19 cellular contexts compared by ENCODE assay signal in genomic region chrY:8273807-8274206, GRCh38.
DNase-seq lines count a peak whose midpoint lies in the region; ATAC-seq, FAIRE-seq and TF ChIP-seq lines count a peak whose summit lies in the region.
"Had no signal": no experiment of that assay in that cellular context is flagged by ENCODE, and none has a peak within 500 bp of the region (broad histone marks: within the 10 kb centered on the region; RNA-seq: fewer than 3 reads in every experiment).

No MANE protein-coding gene starts in this region.

- H3K4me1 Mint-ChIP-seq in activated CD8-positive, alpha-beta T cell treated with anti-CD3 and anti-CD28 coated beads for 36 hours (ENCODE audit: low read depth): no peaks in the 10 kb centered on the region
- H3K4me1 Mint-ChIP-seq in activated CD8-positive, alpha-beta T cell treated with anti-CD3 and anti-CD28 coated beads, Interleukin-2, amount 10 ng/mL, durations not matched to agents 7 days and 5 days (ENCODE audit: low read depth): no peaks in the 10 kb centered on the region
- no peaks in the 10 kb centered on the region for H3K4me1 Mint-ChIP-seq in stimulated activated naive CD8-positive, alpha-beta T cell treated with anti-CD3 and anti-CD28 coated beads, Interleukin-15, amount 100 ng/mL, for 72 hours
- no peaks in the 10 kb centered on the region for H3K4me1 Mint-ChIP-seq in stimulated activated effector memory CD8-positive, alpha-beta T cell treated with anti-CD3 and anti-CD28 coated beads, Interleukin-12 subunit alpha, Interleukin-12 subunit beta, amount 100 ng/mL, for 72 hours
- H3K4me1 Mint-ChIP-seq: B cell, GM23338 had no signal

- H3K9me3 Mint-ChIP-seq in activated CD8-positive, alpha-beta T cell treated with anti-CD3 and anti-CD28 coated beads for 36 hours: no peaks in the 10 kb centered on the region
- H3K9me3 Mint-ChIP-seq in activated CD8-positive, alpha-beta T cell treated with anti-CD3 and anti-CD28 coated beads, Interleukin-2, amount 10 ng/mL, durations not matched to agents 7 days and 5 days (ENCODE audit: insufficient read depth): no peaks in the 10 kb centered on the region
- H3K9me3 Mint-ChIP-seq in stimulated activated naive CD8-positive, alpha-beta T cell treated with anti-CD3 and anti-CD28 coated beads, Interleukin-15, amount 100 ng/mL, for 72 hours: no peaks in the 10 kb centered on the region
- H3K9me3 Mint-ChIP-seq in stimulated activated effector memory CD8-positive, alpha-beta T cell treated with anti-CD3 and anti-CD28 coated beads, Interleukin-12 subunit alpha, Interleukin-12 subunit beta, amount 100 ng/mL, for 72 hours: no peaks in the 10 kb centered on the region
- H3K9me3 Mint-ChIP-seq: CD8-positive, alpha-beta T cell had no signal

- no peak for FAIRE-seq in bronchial epithelial cell (lab: Jason Lieb, UNC)
- FAIRE-seq: H54, HTR-8/SVneo had no signal

- ATAC-seq in activated CD8-positive, alpha-beta T cell treated with anti-CD3 and anti-CD28 coated beads for 36 hours: peak; percentile 42
- ATAC-seq in activated CD8-positive, alpha-beta T cell treated with anti-CD3 and anti-CD28 coated beads, Interleukin-2, amount 10 ng/mL, durations not matched to agents 7 days and 5 days: no peak
- peak; percentile 91 for ATAC-seq in stimulated activated naive CD8-positive, alpha-beta T cell treated with anti-CD3 and anti-CD28 coated beads, Interleukin-15, amount 100 ng/mL, for 72 hours
- no peak for ATAC-seq in stimulated activated naive CD8-positive, alpha-beta T cell treated with anti-CD3 and anti-CD28 coated beads, Interleukin-15, Interleukin-2, amounts not matched to agents 100 U/mL and 50 U/mL, for 24 hours
- peak; percentile 64 for ATAC-seq in stimulated activated effector memory CD8-positive, alpha-beta T cell treated with anti-CD3 and anti-CD28 coated beads, Interleukin-12 subunit alpha, Interleukin-12 subunit beta, amount 100 ng/mL, for 72 hours
- ATAC-seq: CD8-positive, alpha-beta T cell; GM23338; HCT116 had no signal

- POLR2A ChIA-PET in activated CD8-positive, alpha-beta T cell treated with anti-CD3 and anti-CD28 coated beads for 36 hours (lab: Charles Lee): no interaction called here
- POLR2A ChIA-PET in activated CD8-positive, alpha-beta T cell treated with anti-CD3 and anti-CD28 coated beads, Interleukin-2, amount 10 ng/mL, durations not matched to agents 7 days and 5 days (lab: Charles Lee): no interaction called here

- no peak overlapping the region for H3K4me3 Mint-ChIP-seq in activated CD8-positive, alpha-beta T cell treated with anti-CD3 and anti-CD28 coated beads for 36 hours
- no peak overlapping the region for H3K4me3 Mint-ChIP-seq in activated CD8-positive, alpha-beta T cell treated with anti-CD3 and anti-CD28 coated beads, Interleukin-2, amount 10 ng/mL, durations not matched to agents 7 days and 5 days
- no peak overlapping the region for H3K4me3 Mint-ChIP-seq in stimulated activated naive CD8-positive, alpha-beta T cell treated with anti-CD3 and anti-CD28 coated beads, Interleukin-15, amount 100 ng/mL, for 72 hours
- no peak overlapping the region for H3K4me3 Mint-ChIP-seq in stimulated activated effector memory CD8-positive, alpha-beta T cell treated with anti-CD3 and anti-CD28 coated beads, Interleukin-12 subunit alpha, Interleukin-12 subunit beta, amount 100 ng/mL, for 72 hours
- H3K4me3 Mint-ChIP-seq: B cell; CD8-positive, alpha-beta T cell; GM23338; HFFc6 had no signal

- no peak for DNase-seq in activated CD8-positive, alpha-beta T cell treated with anti-CD3 and anti-CD28 coated beads for 36 hours
- DNase-seq in activated CD8-positive, alpha-beta T cell treated with anti-CD3 and anti-CD28 coated beads, Interleukin-2, amount 10 ng/mL, durations not matched to agents 7 days and 5 days: no peak
- DNase-seq in stimulated activated naive CD8-positive, alpha-beta T cell treated with anti-CD3 and anti-CD28 coated beads, Interleukin-15, amount 100 ng/mL, for 72 hours: no peak
- no peak for DNase-seq in stimulated activated naive CD8-positive, alpha-beta T cell treated with anti-CD3 and anti-CD28 coated beads, Interleukin-15, Interleukin-2, amounts not matched to agents 100 U/mL and 50 U/mL, for 24 hours
- peak; percentile 72 for DNase-seq in bronchial epithelial cell (ENCODE audit: low read depth)
- DNase-seq in stimulated activated effector memory CD8-positive, alpha-beta T cell treated with anti-CD3 and anti-CD28 coated beads, Interleukin-12 subunit alpha, Interleukin-12 subunit beta, amount 100 ng/mL, for 72 hours (ENCODE audit: low spot score in 2 of 2): no peak
- DNase-seq in stimulated activated CD4-positive, alpha-beta T cell treated with anti-CD3 and anti-CD28 coated beads, Interleukin-12 subunit alpha, Interleukin-12 subunit beta, amount 100 ng/mL, for 4 hours: no peak
- no peak for DNase-seq in NCI-H2196 (lab: John Stamatoyannopoulos, UW; ENCODE audit: unreplicated experiment)
- DNase-seq: Calu3; CD8-positive, alpha-beta T cell; DMS79 treated with DMSO at 0.1 percent for 48 hours; GF-D8; HFFc6 had no signal

- CTCF ChIA-PET in activated CD8-positive, alpha-beta T cell treated with anti-CD3 and anti-CD28 coated beads for 36 hours (lab: Charles Lee): no interaction called here
- CTCF ChIA-PET in activated CD8-positive, alpha-beta T cell treated with anti-CD3 and anti-CD28 coated beads, Interleukin-2, amount 10 ng/mL, durations not matched to agents 7 days and 5 days (lab: Charles Lee): no interaction called here

- no peaks in the 10 kb centered on the region for H3K27me3 Mint-ChIP-seq in activated CD8-positive, alpha-beta T cell treated with anti-CD3 and anti-CD28 coated beads for 36 hours
- H3K27me3 Mint-ChIP-seq in activated CD8-positive, alpha-beta T cell treated with anti-CD3 and anti-CD28 coated beads, Interleukin-2, amount 10 ng/mL, durations not matched to agents 7 days and 5 days (ENCODE audit: low read depth): no peaks in the 10 kb centered on the region
- no peaks in the 10 kb centered on the region for H3K27me3 Mint-ChIP-seq in stimulated activated naive CD8-positive, alpha-beta T cell treated with anti-CD3 and anti-CD28 coated beads, Interleukin-15, amount 100 ng/mL, for 72 hours
- H3K27me3 Mint-ChIP-seq: B cell had no signal

- TF ChIP-seq CTCF in activated CD8-positive, alpha-beta T cell treated with anti-CD3 and anti-CD28 coated beads for 36 hours (IDR thresholded peaks at IDR 0.05): no peak
- no peak for TF ChIP-seq CTCF in bronchial epithelial cell (IDR thresholded peaks at IDR 0.05; ENCODE audit: insufficient read depth, low read length, severe bottlenecking)

- H3K27me3 ChIP-seq in bronchial epithelial cell (ENCODE audit: control insufficient read depth, insufficient read depth, low read length): no peaks in the 10 kb centered on the region
- H3K27me3 ChIP-seq: BLaER1 treated with 17β-estradiol and CSF1 and Interleukin-3, amounts not matched to agents 10 nM and 100 nM had no signal

- H3K27ac Mint-ChIP-seq in activated CD8-positive, alpha-beta T cell treated with anti-CD3 and anti-CD28 coated beads for 36 hours: no peak overlapping the region
- no peak overlapping the region for H3K27ac Mint-ChIP-seq in activated CD8-positive, alpha-beta T cell treated with anti-CD3 and anti-CD28 coated beads, Interleukin-2, amount 10 ng/mL, durations not matched to agents 7 days and 5 days
- no peak overlapping the region for H3K27ac Mint-ChIP-seq in stimulated activated naive CD8-positive, alpha-beta T cell treated with anti-CD3 and anti-CD28 coated beads, Interleukin-15, amount 100 ng/mL, for 72 hours
- no peak overlapping the region for H3K27ac Mint-ChIP-seq in stimulated activated effector memory CD8-positive, alpha-beta T cell treated with anti-CD3 and anti-CD28 coated beads, Interleukin-12 subunit alpha, Interleukin-12 subunit beta, amount 100 ng/mL, for 72 hours
- H3K27ac Mint-ChIP-seq: B cell; CD8-positive, alpha-beta T cell; GM23338; HFFc6 had no signal

- no peak overlapping the region for H3K4me3 ChIP-seq in bronchial epithelial cell (ENCODE audit: low read depth, low read length)
- H3K4me3 ChIP-seq: BLaER1 treated with 17β-estradiol and CSF1 and Interleukin-3, amounts not matched to agents 10 nM and 100 nM; GM23338 had no signal

- no peaks in the 10 kb centered on the region for H3K36me3 ChIP-seq in bronchial epithelial cell (ENCODE audit: control insufficient read depth, insufficient read depth, low read length)
- H3K36me3 ChIP-seq: BLaER1 treated with 17β-estradiol and CSF1 and Interleukin-3, amounts not matched to agents 10 nM and 100 nM had no signal

- intact Hi-C loops in activated CD8-positive, alpha-beta T cell treated with anti-CD3 and anti-CD28 coated beads for 36 hours (cut with micrococcal nuclease): no loop called here

- H3K36me3 Mint-ChIP-seq in activated CD8-positive, alpha-beta T cell treated with anti-CD3 and anti-CD28 coated beads for 36 hours (ENCODE audit: low read depth): no peaks in the 10 kb centered on the region
- no peaks in the 10 kb centered on the region for H3K36me3 Mint-ChIP-seq in activated CD8-positive, alpha-beta T cell treated with anti-CD3 and anti-CD28 coated beads, Interleukin-2, amount 10 ng/mL, durations not matched to agents 7 days and 5 days (ENCODE audit: low read depth)
- H3K36me3 Mint-ChIP-seq in stimulated activated effector memory CD8-positive, alpha-beta T cell treated with anti-CD3 and anti-CD28 coated beads, Interleukin-12 subunit alpha, Interleukin-12 subunit beta, amount 100 ng/mL, for 72 hours: no peaks in the 10 kb centered on the region
- H3K36me3 Mint-ChIP-seq: CD8-positive, alpha-beta T cell had no signal

Comparison
In these comparisons a context has a peak if more than half of its experiments do, and no peak if none do; other contexts are left out.
1. ATAC-seq: peak in activated CD8-positive, alpha-beta T cell treated with anti-CD3 and anti-CD28 coated beads for 36 hours (single experiment), stimulated activated naive CD8-positive, alpha-beta T cell treated with anti-CD3 and anti-CD28 coated beads, Interleukin-15, amount 100 ng/mL, for 72 hours (single experiment) and stimulated activated effector memory CD8-positive, alpha-beta T cell treated with anti-CD3 and anti-CD28 coated beads, Interleukin-12 subunit alpha, Interleukin-12 subunit beta, amount 100 ng/mL, for 72 hours (single experiment); none in activated CD8-positive, alpha-beta T cell treated with anti-CD3 and anti-CD28 coated beads, Interleukin-2, amount 10 ng/mL, durations not matched to agents 7 days and 5 days (single experiment) and stimulated activated naive CD8-positive, alpha-beta T cell treated with anti-CD3 and anti-CD28 coated beads, Interleukin-15, Interleukin-2, amounts not matched to agents 100 U/mL and 50 U/mL, for 24 hours (single experiment).